8 cellular contexts compared by ENCODE assay signal in the genomic region with DNA sequence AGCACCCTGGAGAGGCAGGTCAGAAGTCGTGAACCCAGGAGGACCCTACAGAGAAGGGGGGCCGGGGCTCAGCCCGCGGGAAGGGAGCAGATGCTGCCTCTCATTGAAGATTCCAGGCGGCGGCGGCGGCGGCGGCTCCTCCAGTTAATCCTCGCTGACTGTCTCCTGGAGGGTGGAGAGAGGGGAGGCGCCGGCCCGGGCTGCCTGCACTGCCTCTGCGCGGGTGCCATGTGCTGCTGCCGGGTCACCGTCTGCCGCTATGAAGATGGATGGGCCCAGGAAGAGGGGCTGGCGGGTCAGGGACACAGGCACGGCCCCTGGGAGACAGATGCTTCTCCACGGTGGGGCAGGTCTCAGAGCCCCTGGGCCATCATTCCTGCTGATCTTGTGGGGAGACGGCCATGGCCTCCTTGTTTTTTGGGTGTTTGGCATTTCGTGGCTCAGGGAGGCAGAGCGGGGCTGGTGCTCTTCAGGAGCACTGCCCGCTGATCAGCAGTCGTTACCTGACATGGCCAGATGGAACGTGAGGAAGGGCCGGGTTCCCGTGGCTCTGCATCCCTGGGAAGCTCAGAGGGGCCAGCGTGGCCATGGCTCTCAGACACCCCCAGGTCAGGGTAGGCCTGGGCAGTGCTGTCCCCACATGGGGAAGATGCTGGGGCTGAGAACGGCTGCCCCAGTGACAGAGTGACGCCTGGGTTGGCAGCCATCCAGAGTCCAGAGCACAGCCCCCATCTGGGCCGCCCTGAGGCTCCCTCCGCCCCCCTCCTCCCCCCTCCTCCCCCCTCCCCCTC. TPM values are rescaled to one million over a fixed set of nuclear protein-coding genes. Genes with fewer than 3 reads are reported as not detected.
DNase-seq lines count a peak whose midpoint lies in the region; ATAC-seq and TF ChIP-seq lines count a peak whose summit lies in the region.

No MANE protein-coding gene starts in this region.

- POLR2A ChIA-PET in activated CD4-positive, alpha-beta T cell treated with anti-CD3 and anti-CD28 coated beads for 36 hours (lab: Charles Lee): no interaction called here

- peak; percentile 60 for DNase-seq in activated CD4-positive, alpha-beta T cell treated with anti-CD3 and anti-CD28 coated beads for 36 hours
- no peak for DNase-seq in activated CD4-positive, alpha-beta T cell treated with anti-CD3 and anti-CD28 coated beads, Interleukin-2, amount 50 U/mL, for 4 hours
- DNase-seq in NCI-H82 treated with DMSO at 0.1 percent for 48 hours (lab: John Stamatoyannopoulos, UW; ENCODE audit: unreplicated experiment) (peak; percentile 92), midbrain (lab: John Stamatoyannopoulos, UW) (peak; percentile 72), GM13977 (ENCODE audit: low spot score) (no peak)

- in situ Hi-C loops in GM13977 (cut with MboI; ENCODE audit: low pct_unique_long_range_greater_than_20kb, low sequenced_read_pairs, unreplicated experiment): no loop called here

- no peak for ATAC-seq in activated CD4-positive, alpha-beta T cell treated with anti-CD3 and anti-CD28 coated beads for 36 hours
- ATAC-seq in HG03571 (IDR thresholded peaks at IDR 0.05; ENCODE audit: unreplicated experiment) (no peak), GM19035 (IDR thresholded peaks at IDR 0.05; ENCODE audit: unreplicated experiment) (no peak)

- no peaks in the 10 kb centered on the region for H3K4me1 Mint-ChIP-seq in activated CD4-positive, alpha-beta T cell treated with anti-CD3 and anti-CD28 coated beads for 36 hours
- peaks cover 24% of the 10 kb centered on the region for H3K4me1 Mint-ChIP-seq in dendritic cell treated with granulocyte-macrophage colony-stimulating factor and Interleukin-4, amounts not matched to agents 40 ng/mL and 50 ng/mL, for 4 days (ENCODE audit: low read depth)

- no peaks in the 10 kb centered on the region for H3K9me3 Mint-ChIP-seq in activated CD4-positive, alpha-beta T cell treated with anti-CD3 and anti-CD28 coated beads for 36 hours (ENCODE audit: low read depth)
- no peaks in the 10 kb centered on the region for H3K9me3 Mint-ChIP-seq in dendritic cell treated with granulocyte-macrophage colony-stimulating factor and Interleukin-4, amounts not matched to agents 40 ng/mL and 50 ng/mL, for 4 days

- CTCF ChIA-PET in activated CD4-positive, alpha-beta T cell treated with anti-CD3 and anti-CD28 coated beads for 36 hours (lab: Charles Lee): no interaction called here

- H3K27ac Mint-ChIP-seq in activated CD4-positive, alpha-beta T cell treated with anti-CD3 and anti-CD28 coated beads for 36 hours: no peak overlapping the region
- H3K27ac Mint-ChIP-seq in dendritic cell treated with granulocyte-macrophage colony-stimulating factor and Interleukin-4, amounts not matched to agents 40 ng/mL and 50 ng/mL, for 4 days: peak overlapping the region; percentile 31

- H3K36me3 Mint-ChIP-seq in activated CD4-positive, alpha-beta T cell treated with anti-CD3 and anti-CD28 coated beads for 36 hours (ENCODE audit: low read depth): peaks cover 6% of the 10 kb centered on the region
- peaks cover 97% of the 10 kb centered on the region for H3K36me3 Mint-ChIP-seq in dendritic cell treated with granulocyte-macrophage colony-stimulating factor and Interleukin-4, amounts not matched to agents 40 ng/mL and 50 ng/mL, for 4 days (ENCODE audit: low read depth)

- no peaks in the 10 kb centered on the region for H3K27me3 Mint-ChIP-seq in activated CD4-positive, alpha-beta T cell treated with anti-CD3 and anti-CD28 coated beads for 36 hours
- H3K27me3 Mint-ChIP-seq in dendritic cell treated with granulocyte-macrophage colony-stimulating factor and Interleukin-4, amounts not matched to agents 40 ng/mL and 50 ng/mL, for 4 days: no peaks in the 10 kb centered on the region

- intact Hi-C loops in activated CD4-positive, alpha-beta T cell treated with anti-CD3 and anti-CD28 coated beads for 36 hours (cut with DNase I, micrococcal nuclease): no loop called here
- intact Hi-C loops in dendritic cell treated with granulocyte-macrophage colony-stimulating factor and Interleukin-4, amounts not matched to agents 40 ng/mL and 50 ng/mL, for 4 days (cut with micrococcal nuclease): no loop called here

- TF ChIP-seq CTCF in GM13977 (IDR thresholded peaks at IDR 0.05; ENCODE audit: extremely low read depth, insufficient read depth, missing control alignments): no peak

- no peak overlapping the region for H3K4me3 Mint-ChIP-seq in activated CD4-positive, alpha-beta T cell treated with anti-CD3 and anti-CD28 coated beads for 36 hours
- no peak overlapping the region for H3K4me3 Mint-ChIP-seq in dendritic cell treated with granulocyte-macrophage colony-stimulating factor and Interleukin-4, amounts not matched to agents 40 ng/mL and 50 ng/mL, for 4 days

RNA-seq across cellular contexts. Expression of gene GINS2, which starts 36.1 kb away (rescaled TPM):
- total RNA-seq in activated CD4-positive, alpha-beta T cell treated with anti-CD3 and anti-CD28 coated beads for 36 hours: 10 to 100 TPM; 86.4 to 87.5 TPM

RNA-seq across cellular contexts. Expression of gene GSE1, which starts 39.5 kb away (rescaled TPM):
- 10 to 100 TPM; 13.2 to 13.5 TPM for total RNA-seq in activated CD4-positive, alpha-beta T cell treated with anti-CD3 and anti-CD28 coated beads for 36 hours

Comparison
In these comparisons a context has a peak if more than half of its experiments do, and no peak if none do; other contexts are left out.
1. DNase-seq: peak in activated CD4-positive, alpha-beta T cell treated with anti-CD3 and anti-CD28 coated beads for 36 hours (single experiment), NCI-H82 treated with DMSO at 0.1 percent for 48 hours (single experiment) and midbrain (single experiment); none in activated CD4-positive, alpha-beta T cell treated with anti-CD3 and anti-CD28 coated beads, Interleukin-2, amount 50 U/mL, for 4 hours (0 of 2) and GM13977 (single experiment).